8 cellular contexts compared by ENCODE assay signal in the genomic region with DNA sequence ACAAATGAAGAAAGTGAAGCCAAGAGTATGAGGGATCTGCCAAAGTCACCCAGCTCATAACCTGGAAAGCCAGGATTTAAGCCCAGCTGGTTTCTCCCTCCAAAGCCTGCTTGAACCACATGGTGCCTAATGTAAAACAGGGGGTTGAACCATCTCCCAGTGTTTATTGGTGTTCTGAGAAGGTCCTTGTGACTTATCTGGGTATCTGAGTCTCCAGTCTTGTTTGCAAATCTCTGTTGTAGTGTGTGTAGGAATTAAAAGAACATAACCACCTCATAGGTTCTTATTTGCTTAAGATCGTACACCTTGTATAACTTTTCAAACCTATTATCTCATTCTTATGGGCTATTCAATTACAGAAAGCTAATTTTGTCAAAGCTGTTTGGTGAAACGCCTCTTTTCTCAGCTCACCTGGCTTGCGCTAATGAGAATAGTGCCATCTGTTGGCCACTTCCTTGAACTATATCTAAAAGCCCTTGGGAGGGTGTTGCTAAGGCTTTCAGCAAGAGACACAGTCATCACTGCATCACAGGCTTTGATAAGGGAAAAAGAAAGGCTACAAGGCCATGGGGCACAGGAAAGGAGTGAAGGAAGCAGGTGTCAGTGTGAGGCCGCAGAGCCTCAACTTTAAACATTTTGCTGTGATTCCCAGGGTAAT. TPM values are rescaled to one million over a fixed set of nuclear protein-coding genes. Genes with fewer than 3 reads are reported as not detected.
DNase-seq lines count a peak whose midpoint lies in the region; ATAC-seq and TF ChIP-seq lines count a peak whose summit lies in the region.
"Had no signal": no experiment of that assay in that cellular context is flagged by ENCODE, and none has a peak within 500 bp of the region (broad histone marks: within the 10 kb centered on the region; RNA-seq: fewer than 3 reads in every experiment).

No MANE protein-coding gene starts in this region.

- no peaks in the 10 kb centered on the region for H3K9me3 Mint-ChIP-seq in activated naive CD8-positive, alpha-beta T cell treated with anti-CD3 and anti-CD28 coated beads for 36 hours

- intact Hi-C loops in left cardiac atrium (cut with DNase I) = loop anchor here in 1 of 2 donors (2.0 kb wide), 1 partner anchor 122 kb away; no protein-coding TSS in a partner anchor
- intact Hi-C loops in gastrocnemius medialis (cut with DNase I; ENCODE audit: low total_unique reads) = loop anchor here (1.0 to 2.0 kb wide), 2 partner anchors 34 to 121 kb away; a partner anchor contains a TSS

- no peak overlapping the region for H3K27ac ChIP-seq in gastrocnemius medialis

- H3K36me3 Mint-ChIP-seq in activated naive CD8-positive, alpha-beta T cell treated with anti-CD3 and anti-CD28 coated beads for 36 hours = no peaks in the 10 kb centered on the region

- no peak overlapping the region for H3K27ac Mint-ChIP-seq in activated naive CD8-positive, alpha-beta T cell treated with anti-CD3 and anti-CD28 coated beads for 36 hours
- H3K27ac Mint-ChIP-seq: dendritic cell treated with granulocyte-macrophage colony-stimulating factor and Interleukin-4, amounts not matched to agents 40 ng/mL and 50 ng/mL, for 4 days had no signal

- peaks cover 11% of the 10 kb centered on the region; the same call in 1 of the 2 replicates for H3K9me3 ChIP-seq in NT2/D1 (ENCODE audit: insufficient read depth, low read length)
- no peaks in the 10 kb centered on the region for H3K9me3 ChIP-seq in gastrocnemius medialis

- no peaks in the 10 kb centered on the region for H3K27me3 Mint-ChIP-seq in activated naive CD8-positive, alpha-beta T cell treated with anti-CD3 and anti-CD28 coated beads for 36 hours

- H3K36me3 ChIP-seq in NT2/D1 (ENCODE audit: insufficient read depth, insufficient read length, low read length) (no peaks in the 10 kb centered on the region), gastrocnemius medialis (no peaks in the 10 kb centered on the region)

- no peak overlapping the region for H3K4me3 Mint-ChIP-seq in activated naive CD8-positive, alpha-beta T cell treated with anti-CD3 and anti-CD28 coated beads for 36 hours
- H3K4me3 Mint-ChIP-seq: dendritic cell treated with granulocyte-macrophage colony-stimulating factor and Interleukin-4, amounts not matched to agents 40 ng/mL and 50 ng/mL, for 4 days had no signal

- H3K27me3 ChIP-seq in NT2/D1 (ENCODE audit: insufficient read depth, insufficient read length) = no peaks in the 10 kb centered on the region
- no peaks in the 10 kb centered on the region for H3K27me3 ChIP-seq in gastrocnemius medialis

- H3K4me1 Mint-ChIP-seq in activated naive CD8-positive, alpha-beta T cell treated with anti-CD3 and anti-CD28 coated beads for 36 hours = peaks cover 3% of the 10 kb centered on the region

- H3K4me3 ChIP-seq in NT2/D1 (ENCODE audit: insufficient read length, low read depth) (no peak overlapping the region), gastrocnemius medialis (no peak overlapping the region)

- DNase-seq in G401 (ENCODE audit: low spot score) = peak; percentile 67
- DNase-seq in HT-29 (ENCODE audit: low spot score) = peak; percentile 65
- DNase-seq in NT2/D1 (ENCODE audit: low read depth, low spot score) = peak; percentile 48
- DNase-seq in activated naive CD8-positive, alpha-beta T cell treated with anti-CD3 and anti-CD28 coated beads for 36 hours = peak; percentile 20
- no peak for DNase-seq in left cardiac atrium
- DNase-seq in gastrocnemius medialis = no peak

- ATAC-seq in GM21381 (IDR thresholded peaks at IDR 0.05; ENCODE audit: unreplicated experiment) (peak; percentile 60), left cardiac atrium (peak; percentile 68 to 79), gastrocnemius medialis (peak; percentile 62 to 86)

- H3K9ac ChIP-seq in NT2/D1 (ENCODE audit: insufficient read length, low read depth) = no peak overlapping the region

- peak in 4 of 5 experiments; percentile 38 to 57 (median 46) for TF ChIP-seq CTCF in gastrocnemius medialis (IDR thresholded peaks at IDR 0.05 in 4 of 5, conservative IDR thresholded peaks at IDR 0.05 in 1 of 5)

- in situ Hi-C loops in G401 (cut with HindIII; ENCODE audit: low sequenced_read_pairs) = no loop called here
- in situ Hi-C loops in gastrocnemius medialis (cut with MboI; ENCODE audit: low sequenced_read_pairs in 4 of 4) = no loop called here

- no peaks in the 10 kb centered on the region for H3K4me1 ChIP-seq in NT2/D1 (ENCODE audit: insufficient read depth, insufficient read length)
- H3K4me1 ChIP-seq in gastrocnemius medialis = no peaks in the 10 kb centered on the region

- TF ChIP-seq POLR2A in gastrocnemius medialis (IDR thresholded peaks at IDR 0.05) = no peak

RNA-seq across cellular contexts. Expression of a gene that starts 12.2 kb away (rescaled TPM):
- total RNA-seq in G401 (2014; rRNA removed; shearing (Covaris generic)) = 1.1 and 1.2 TPM in 2 replicates
- not detected in 2 replicates for total RNA-seq in HT-29 (2014; rRNA removed; shearing (Covaris generic))
- under 1 TPM; 0.14 to 0.16 TPM for total RNA-seq in activated naive CD8-positive, alpha-beta T cell treated with anti-CD3 and anti-CD28 coated beads for 36 hours
- 1 to 10 TPM; 6.7 to 7.8 TPM for total RNA-seq in left cardiac atrium
- under 1 TPM in 3 of 4 donors, not detected in 1; 0.15 to 0.81 (median 0.35) TPM for total RNA-seq in gastrocnemius medialis

RNA-seq across cellular contexts. Expression of a gene that starts 34.0 kb away (rescaled TPM):
- total RNA-seq in G401 (2014; rRNA removed; shearing (Covaris generic)) = not detected in 2 replicates
- total RNA-seq in HT-29 (2014; rRNA removed; shearing (Covaris generic)) = not detected in 2 replicates
- total RNA-seq in activated naive CD8-positive, alpha-beta T cell treated with anti-CD3 and anti-CD28 coated beads for 36 hours = not detected
- total RNA-seq in left cardiac atrium = not detected
- not detected for total RNA-seq in gastrocnemius medialis

RNA-seq across cellular contexts. Expression of a gene that starts 34.4 kb away (rescaled TPM):
- total RNA-seq in G401 (2014; rRNA removed; shearing (Covaris generic)) = 4.4 and 12.7 TPM in 2 replicates
- total RNA-seq in HT-29 (2014; rRNA removed; shearing (Covaris generic)) = 11.7 and 13.1 TPM in 2 replicates
- total RNA-seq in activated naive CD8-positive, alpha-beta T cell treated with anti-CD3 and anti-CD28 coated beads for 36 hours = 1 to 10 TPM; 8.0 to 8.2 TPM
- total RNA-seq in left cardiac atrium = 10 to 100 TPM; 31.0 to 34.9 TPM
- total RNA-seq in gastrocnemius medialis = 10 to 100 TPM in 2 of 4 donors, 1 to 10 TPM in 2; 1.1 to 15.9 (median 8.5) TPM

RNA-seq across cellular contexts. Expression of a gene that starts 54.2 kb away (rescaled TPM):
- 8.2 and 18.8 TPM in 2 replicates for total RNA-seq in G401 (2014; rRNA removed; shearing (Covaris generic))
- total RNA-seq in HT-29 (2014; rRNA removed; shearing (Covaris generic)) = not detected in 2 replicates
- 10 to 100 TPM; 27.9 to 28.7 TPM for total RNA-seq in activated naive CD8-positive, alpha-beta T cell treated with anti-CD3 and anti-CD28 coated beads for 36 hours
- 100 to 1,000 TPM; 195 to 218 TPM for total RNA-seq in left cardiac atrium
- 10 to 100 TPM; 45.2 to 89.3 (median 66.9) TPM for total RNA-seq in gastrocnemius medialis

Comparison
In these comparisons a context has a peak if more than half of its experiments do, and no peak if none do; other contexts are left out.
1. DNase-seq: peak in G401 (single experiment), HT-29 (single experiment), NT2/D1 (single experiment) and activated naive CD8-positive, alpha-beta T cell treated with anti-CD3 and anti-CD28 coated beads for 36 hours (single experiment); none in left cardiac atrium (single experiment) and gastrocnemius medialis (0 of 2).
2. Peak in every context shown above with its lines, with median percentiles within 50 percentile points of each other: ATAC-seq.